In the genomic region with DNA sequence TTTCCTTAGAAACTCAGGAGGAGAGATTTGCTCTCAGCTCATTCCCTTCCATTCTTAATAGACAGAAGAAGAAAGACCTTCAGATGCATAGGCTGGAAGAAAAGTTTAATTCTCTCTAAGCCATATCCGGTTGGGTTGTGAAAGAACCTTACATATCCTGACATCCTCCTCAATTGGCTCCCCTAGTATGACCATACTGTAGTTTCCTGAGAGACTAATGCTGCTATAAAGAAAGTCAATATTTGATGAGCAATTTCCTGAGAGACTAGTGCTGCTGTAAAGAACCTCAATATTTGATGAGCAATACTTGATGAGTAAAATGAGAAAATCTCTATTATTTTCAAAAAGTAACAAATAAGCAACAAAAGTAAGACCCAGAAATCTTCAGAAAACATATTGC, we compare ENCODE assay signal across 15 cellular contexts.
"Had no signal": no experiment of that assay in that cellular context is flagged by ENCODE, and none has a peak within 500 bp of the region (broad histone marks: within the 10 kb centered on the region; RNA-seq: fewer than 3 reads in every experiment).

No MANE protein-coding gene starts in this region.

- H3K9me3 ChIP-seq: gastroesophageal sphincter, pancreas, testis, upper lobe of right lung had no signal

- H3K27me3 ChIP-seq: gastroesophageal sphincter, neural progenitor cell, pancreas, testis, upper lobe of right lung had no signal

- H3K36me3 ChIP-seq: gastroesophageal sphincter, neural progenitor cell, pancreas, upper lobe of right lung had no signal

- H2AFZ ChIP-seq: neural progenitor cell had no signal

- H3K4me2 ChIP-seq: neural progenitor cell had no signal

- H3K27ac ChIP-seq: gastroesophageal sphincter, neural progenitor cell, pancreas, testis, upper lobe of right lung had no signal

- ATAC-seq: activated T-cell treated with anti-CD3 and anti-CD28 coated beads, Interleukin-2, amount 50 U/mL, for 4 hours; gastroesophageal sphincter; left ventricle myocardium superior; pancreas; stimulated activated naive CD8-positive, alpha-beta T cell treated with anti-CD3 and anti-CD28 coated beads, Interleukin-15, amount 100 ng/mL, for 72 hours; upper lobe of right lung had no signal

- H3K4me1 ChIP-seq: gastroesophageal sphincter, neural progenitor cell, pancreas, testis, upper lobe of right lung had no signal

- DNase-seq: activated CD4-positive, alpha-beta memory T cell treated with anti-CD3 and anti-CD28 coated beads for 36 hours; activated CD4-positive, alpha-beta T cell treated with anti-CD3 and anti-CD28 coated beads for 1 hour; activated effector memory CD4-positive, alpha-beta T cell treated with anti-CD3 and anti-CD28 coated beads, Interleukin-2, amount 50 U/mL, for 16 hours; activated T-cell treated with anti-CD3 and anti-CD28 coated beads, Interleukin-2, amount 50 U/mL, for 4 hours; amygdala; islet precursor cell; left ventricle myocardium superior; pancreas; stimulated activated CD4-positive, alpha-beta T cell treated with anti-CD3 and anti-CD28 coated beads, Interleukin-15, amount 100 ng/mL, for 24 hours; stimulated activated CD4-positive, alpha-beta T cell treated with anti-CD3 and anti-CD28 coated beads, Interleukin-4, amount 100 ng/mL, for 4 hours; stimulated activated naive CD8-positive, alpha-beta T cell treated with anti-CD3 and anti-CD28 coated beads, Interleukin-15, amount 100 ng/mL, for 72 hours; testis; upper lobe of right lung had no signal

- H3K4me3 ChIP-seq: gastroesophageal sphincter, neural progenitor cell, pancreas, testis, upper lobe of right lung had no signal

- H3K9ac ChIP-seq: neural progenitor cell had no signal
